Comparison of ENCODE assay signal across 9 cellular contexts in genomic region chr2:217402622-217403383, GRCh38.
A peak's percentile ranks its signal among the peaks of the same experiment; 100 is the strongest.
DNase-seq lines count a peak whose midpoint lies in the region; ATAC-seq, FAIRE-seq and TF ChIP-seq lines count a peak whose summit lies in the region.
"Had no signal": no experiment of that assay in that cellular context is flagged by ENCODE, and none has a peak within 500 bp of the region (broad histone marks: within the 10 kb centered on the region; RNA-seq: fewer than 3 reads in every experiment).

No MANE protein-coding gene starts in this region.

- no peaks in the 10 kb centered on the region for H3K36me3 ChIP-seq in bronchial epithelial cell (ENCODE audit: control insufficient read depth, insufficient read depth, low read length)

- H3K27me3 ChIP-seq in bronchial epithelial cell (ENCODE audit: control insufficient read depth, insufficient read depth, low read length): no peaks in the 10 kb centered on the region

- TF ChIP-seq CTCF in bronchial epithelial cell (IDR thresholded peaks at IDR 0.05; ENCODE audit: insufficient read depth, low read length, severe bottlenecking): no peak

- H3K4me3 ChIP-seq in bronchial epithelial cell (ENCODE audit: low read depth, low read length): no peak overlapping the region

- DNase-seq in COLO668 (lab: John Stamatoyannopoulos, UW; ENCODE audit: unreplicated experiment) (peak; percentile 58), NCI-H1436 treated with DMSO at 0.1 percent for 48 hours (lab: John Stamatoyannopoulos, UW) (peak; percentile 80), bronchial epithelial cell (ENCODE audit: low read depth) (peak; percentile 92), myocyte (ENCODE audit: low read depth) (peak; percentile 82), NCI-H2081 (lab: John Stamatoyannopoulos, UW) (no peak), EL (no peak)
- no peak for DNase-seq in activated CD4-positive, alpha-beta T cell treated with anti-CD3 and anti-CD28 coated beads, Interleukin-2, amount 50 U/mL, for 4 hours

- ATAC-seq in HG03439 (IDR thresholded peaks at IDR 0.05; ENCODE audit: unreplicated experiment): no peak

- peak; percentile 80 for FAIRE-seq in bronchial epithelial cell (lab: Jason Lieb, UNC)
- FAIRE-seq: colon had no signal

Comparison
In these comparisons a context has a peak if more than half of its experiments do, and no peak if none do; other contexts are left out.
1. DNase-seq: peak in COLO668 (single experiment), NCI-H1436 treated with DMSO at 0.1 percent for 48 hours (single experiment), bronchial epithelial cell (single experiment) and myocyte (single experiment); none in NCI-H2081 (0 of 2), EL (single experiment) and activated CD4-positive, alpha-beta T cell treated with anti-CD3 and anti-CD28 coated beads, Interleukin-2, amount 50 U/mL, for 4 hours (0 of 2).